11 cellular contexts compared by ENCODE assay signal in the genomic region with DNA sequence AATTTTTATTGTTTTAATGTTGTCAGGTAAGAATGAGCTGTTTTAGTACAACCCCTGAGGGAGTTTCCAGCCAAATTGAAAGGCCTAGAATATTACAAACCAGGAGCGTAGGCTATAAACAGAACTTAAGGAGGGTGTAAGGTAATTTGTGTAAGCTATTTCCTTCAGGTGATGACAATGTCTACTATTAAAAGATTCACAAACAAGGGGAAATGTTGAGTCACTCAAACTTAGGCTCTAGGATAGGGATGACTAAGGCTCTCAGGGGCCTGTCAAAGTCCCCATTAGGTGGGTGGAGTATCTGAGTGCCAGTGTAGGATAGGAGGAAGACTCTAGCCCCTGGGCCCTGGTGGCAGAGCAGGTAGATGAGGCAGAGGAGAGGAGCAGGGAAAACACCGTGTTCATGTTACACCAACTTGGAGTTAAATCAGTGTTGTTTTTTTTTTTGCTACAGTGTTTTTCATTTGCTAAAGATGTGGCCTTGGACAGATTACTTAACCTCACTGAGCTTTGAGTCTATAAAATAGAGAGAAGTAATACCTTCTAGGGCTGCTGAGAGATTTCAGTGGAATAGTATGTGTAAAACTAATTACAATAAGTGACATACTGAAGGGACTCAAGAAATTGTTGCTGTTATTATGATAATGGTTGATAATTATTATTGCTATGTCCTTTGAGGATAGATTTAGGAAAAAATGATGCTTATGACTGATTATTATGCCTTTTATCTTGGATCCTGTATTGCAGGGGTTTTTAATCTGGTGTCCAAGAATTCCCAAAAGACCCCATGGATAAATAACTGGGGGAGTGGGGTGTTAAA. TPM values are rescaled to one million over a fixed set of nuclear protein-coding genes. Genes with fewer than 3 reads are reported as not detected.
DNase-seq lines count a peak whose midpoint lies in the region; ATAC-seq and TF ChIP-seq lines count a peak whose summit lies in the region.
"Had no signal": no experiment of that assay in that cellular context is flagged by ENCODE, and none has a peak within 500 bp of the region (broad histone marks: within the 10 kb centered on the region; RNA-seq: fewer than 3 reads in every experiment).

No MANE protein-coding gene starts in this region.

- H3K4me1 Mint-ChIP-seq in MCF 10A (ENCODE audit: insufficient read depth, unreplicated experiment) (peaks cover 31% of the 10 kb centered on the region), mesothelial cell of epicardium (peaks cover 42% of the 10 kb centered on the region), endodermal cell (peaks cover 22% of the 10 kb centered on the region)
- H3K4me1 Mint-ChIP-seq: central memory CD8-positive, alpha-beta T cell; naive B cell had no signal

- peak; percentile 76 for DNase-seq in Daoy (ENCODE audit: low read depth)
- peak; percentile 67 for DNase-seq in HPDE6-E6E7 (ENCODE audit: extremely low spot score)
- DNase-seq in MCF 10A (ENCODE audit: unreplicated experiment): peak; percentile 90
- DNase-seq in mesothelial cell of epicardium (ENCODE audit: low spot score in 2 of 2, unreplicated experiment in 2 of 2): no peak
- DNase-seq in endodermal cell: no peak
- no peak for DNase-seq in GM13976 (ENCODE audit: low spot score)
- DNase-seq: naive B cell had no signal

- H3K27me3 ChIP-seq in endodermal cell (ENCODE audit: control insufficient read depth, insufficient read depth, low read length, poor library complexity, severe bottlenecking): no peaks in the 10 kb centered on the region

- peaks cover 49% of the 10 kb centered on the region for H3K36me3 Mint-ChIP-seq in MCF 10A (ENCODE audit: insufficient read depth, unreplicated experiment)
- no peaks in the 10 kb centered on the region for H3K36me3 Mint-ChIP-seq in mesothelial cell of epicardium
- H3K36me3 Mint-ChIP-seq in endodermal cell (ENCODE audit: low read depth): no peaks in the 10 kb centered on the region
- H3K36me3 Mint-ChIP-seq: naive B cell had no signal

- H3K9me3 Mint-ChIP-seq in MCF 10A (ENCODE audit: unreplicated experiment): no peaks in the 10 kb centered on the region
- no peaks in the 10 kb centered on the region for H3K9me3 Mint-ChIP-seq in mesothelial cell of epicardium
- no peaks in the 10 kb centered on the region for H3K9me3 Mint-ChIP-seq in endodermal cell
- H3K9me3 Mint-ChIP-seq: central memory CD8-positive, alpha-beta T cell; naive B cell had no signal

- H3K36me3 ChIP-seq in endodermal cell (ENCODE audit: control insufficient read depth, insufficient read depth, low read length): no peaks in the 10 kb centered on the region

- H3K4me3 ChIP-seq in endodermal cell (ENCODE audit: low read length): no peak overlapping the region

- peaks cover 8% of the 10 kb centered on the region for H3K4me1 ChIP-seq in endodermal cell (ENCODE audit: control insufficient read depth, insufficient read depth, low read length)

- no peak overlapping the region for H3K4me3 Mint-ChIP-seq in MCF 10A (ENCODE audit: unreplicated experiment)
- H3K4me3 Mint-ChIP-seq in mesothelial cell of epicardium: no peak overlapping the region
- no peak overlapping the region for H3K4me3 Mint-ChIP-seq in endodermal cell
- H3K4me3 Mint-ChIP-seq: central memory CD8-positive, alpha-beta T cell; naive B cell had no signal

- no peak overlapping the region for H3K27ac ChIP-seq in endodermal cell (ENCODE audit: low read depth, low read length)
- H3K27ac ChIP-seq: HL-60 had no signal

- no peak for ATAC-seq in GM18873 (IDR thresholded peaks at IDR 0.05; ENCODE audit: low FRiP score, unreplicated experiment)
- no peak for ATAC-seq in HG03196 (IDR thresholded peaks at IDR 0.05; ENCODE audit: unreplicated experiment)

- CTCF ChIA-PET in MCF 10A (lab: Yijun Ruan, JAX): interaction anchor here (0.6 to 1.4 kb wide), 5 partner anchors 12 to 146 kb away, joined by 3 to 5 read pairs (median 3); a partner anchor contains a TSS

- H3K9ac ChIP-seq in endodermal cell (ENCODE audit: extremely low read depth, low read length, poor library complexity, severe bottlenecking): no peak overlapping the region

- in situ Hi-C loops in GM13976 (cut with MboI; ENCODE audit: low sequenced_read_pairs, unreplicated experiment): no loop called here

- POLR2A ChIA-PET in MCF 10A (lab: Yijun Ruan, JAX): interaction anchor here (0.7 to 1.4 kb wide), 9 partner anchors 10 to 416 kb away, joined by 3 to 23 read pairs (median 4); a partner anchor contains a TSS

- H3K27ac Mint-ChIP-seq in MCF 10A (ENCODE audit: low read depth, unreplicated experiment): peak overlapping the region; percentile 77
- peak overlapping the region; percentile 70 for H3K27ac Mint-ChIP-seq in mesothelial cell of epicardium
- no peak overlapping the region for H3K27ac Mint-ChIP-seq in endodermal cell
- H3K27ac Mint-ChIP-seq: naive B cell had no signal

- H3K27me3 Mint-ChIP-seq in MCF 10A (ENCODE audit: insufficient read depth, unreplicated experiment) (no peaks in the 10 kb centered on the region), mesothelial cell of epicardium (ENCODE audit: low read depth) (no peaks in the 10 kb centered on the region), endodermal cell (ENCODE audit: insufficient read depth) (no peaks in the 10 kb centered on the region)

- 91 to 100% methylated on average over 1 to 2 of the region's 2 CpGs for WGBS in endodermal cell (ENCODE audit: insufficient coverage in 1 of 2, insufficient read length in 1 of 2), 2 experiments

- no peak for TF ChIP-seq CTCF in MCF 10A (IDR thresholded peaks at IDR 0.05; ENCODE audit: unreplicated experiment)
- no peak for TF ChIP-seq CTCF in mesothelial cell of epicardium (IDR thresholded peaks at IDR 0.05; ENCODE audit: unreplicated experiment)
- no peak for TF ChIP-seq CTCF in endodermal cell (conservative IDR thresholded peaks at IDR 0.05)
- TF ChIP-seq CTCF in GM13976 (IDR thresholded peaks at IDR 0.05; ENCODE audit: borderline replicate concordance, control extremely low read depth, extremely low read depth, insufficient read depth, missing control alignments): no peak

- BruUV-seq in MCF 10A (replicated peaks; lab: Mats Ljungman, UMichigan): no TSS peak

- no peaks in the 10 kb centered on the region for H3K9me3 ChIP-seq in endodermal cell (ENCODE audit: control insufficient read depth, low read length)

- intact Hi-C loops in MCF 10A (cut with micrococcal nuclease): no loop called here

RNA-seq across cellular contexts. Expression of a gene that starts 10.2 kb away (rescaled TPM):
- 206 and 209 TPM in 2 replicates for total RNA-seq in Daoy (2014; rRNA removed; shearing (Covaris generic))
- total RNA-seq in MCF 10A (2022) (20.1 and 27.7 TPM in 2 replicates), mesothelial cell of epicardium (39.2 to 52.2 TPM (median 43.5 TPM) in 3 replicates), endodermal cell (not detected)
- polyA plus RNA-seq in endodermal cell (2013, experiment 1 of 2): 2.0 TPM
- polyA plus RNA-seq in endodermal cell (2013, experiment 2 of 2): 2.8 TPM

RNA-seq across cellular contexts. Expression of a gene that starts 33.8 kb away (rescaled TPM):
- 0.23 TPM in 1 of 2 replicates, not detected in the other for total RNA-seq in Daoy (2014; rRNA removed; shearing (Covaris generic))
- total RNA-seq in MCF 10A (2022): not detected in 2 replicates
- 0.13 to 0.14 TPM in 2 of 3 replicates, not detected in the other for total RNA-seq in mesothelial cell of epicardium
- total RNA-seq in endodermal cell: under 1 TPM; 0.58 to 0.62 TPM
- 0.64 TPM for polyA plus RNA-seq in endodermal cell (2013, experiment 1 of 2)
- 0.08 TPM for polyA plus RNA-seq in endodermal cell (2013, experiment 2 of 2)

Comparison
In these comparisons a context has a peak if more than half of its experiments do, and no peak if none do; other contexts are left out.
1. DNase-seq: peak in Daoy (single experiment), HPDE6-E6E7 (single experiment) and MCF 10A (single experiment); none in mesothelial cell of epicardium (0 of 2), endodermal cell (single experiment) and GM13976 (single experiment).
2. RNA of a gene that starts 10.2 kb away (total RNA-seq): 206 to 209 TPM in Daoy, 39.2 to 52.2 TPM in mesothelial cell of epicardium and 20.1 to 27.7 TPM in MCF 10A; not detected in endodermal cell; every median in the first group is over 10 times any median in the second.